In the genomic region with DNA sequence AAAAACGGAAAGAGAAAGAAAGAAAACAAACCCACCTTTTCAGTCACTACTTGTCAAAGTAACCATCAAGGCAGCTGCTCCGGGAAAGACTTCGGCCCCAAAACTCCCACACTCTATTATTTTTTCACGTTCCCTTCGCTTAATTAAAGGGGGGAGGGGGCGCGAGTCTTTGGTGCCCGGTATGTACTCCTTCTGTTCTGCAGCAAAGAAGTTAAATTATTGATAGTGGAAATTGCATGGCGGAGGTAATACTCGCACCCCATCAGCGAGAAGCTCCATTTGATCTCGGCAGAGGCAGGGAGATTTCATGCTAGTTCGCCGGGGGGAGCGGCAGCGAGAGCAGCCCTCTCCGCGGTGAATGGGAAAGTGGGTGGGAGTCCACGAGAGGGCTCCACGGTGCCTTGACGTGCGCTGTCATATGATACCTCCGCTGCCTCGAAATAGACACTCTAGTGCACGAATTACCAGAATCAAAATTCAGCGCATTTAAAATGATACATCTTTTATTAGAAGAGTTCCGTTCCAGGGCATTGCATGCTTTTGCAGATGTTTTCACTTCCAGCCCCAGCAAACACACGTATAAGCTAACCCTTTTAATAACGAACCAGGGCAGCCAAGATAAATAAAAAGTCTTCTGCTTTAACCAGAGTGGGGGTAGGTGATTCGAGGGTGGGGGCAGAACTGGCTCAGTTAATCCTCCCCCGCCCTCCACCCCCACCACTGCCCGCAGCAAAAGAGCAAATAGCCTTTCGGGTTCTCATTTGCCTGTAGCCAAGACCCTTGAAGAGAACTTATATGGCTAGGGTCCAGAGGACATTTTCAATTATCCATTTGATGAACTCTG, we compare ENCODE assay signal across 1 cellular context.
A peak's percentile ranks its signal among the peaks of the same experiment; 100 is the strongest.
TF ChIP-seq lines count a peak whose summit lies in the region.

No MANE protein-coding gene starts in this region.

TF ChIP-seq in SK-N-SH, 30 proteins besides CTCF, POLR2A, EP300 and RAD21 (continued from another document):
- TF ChIP-seq GATA2 (CRISPR knock-in tag; IDR thresholded peaks at IDR 0.05): no peak
- TF ChIP-seq ZBTB33 (IDR thresholded peaks at IDR 0.05; ENCODE audit: borderline replicate concordance, low read depth): no peak
- no peak for TF ChIP-seq NRF1 (IDR thresholded peaks at IDR 0.05; ENCODE audit: low read depth, low read length)
- TF ChIP-seq FOXM1 (IDR thresholded peaks at IDR 0.05; ENCODE audit: low read depth): no peak
- TF ChIP-seq TCF12 (IDR thresholded peaks at IDR 0.05): peak; percentile 6; the same call in 1 of the 2 replicates
- TF ChIP-seq, protein P1, sequence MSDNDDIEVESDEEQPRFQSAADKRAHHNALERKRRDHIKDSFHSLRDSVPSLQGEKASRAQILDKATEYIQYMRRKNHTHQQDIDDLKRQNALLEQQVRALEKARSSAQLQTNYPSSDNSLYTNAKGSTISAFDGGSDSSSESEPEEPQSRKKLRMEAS (IDR thresholded peaks at IDR 0.05; ENCODE audit: low read depth): peak; percentile 34; the same call in 1 of the 2 replicates
- no peak for TF ChIP-seq MEF2A (IDR thresholded peaks at IDR 0.05; ENCODE audit: borderline replicate concordance, low read depth)
- TF ChIP-seq ELF1 (IDR thresholded peaks at IDR 0.05): no peak
- TF ChIP-seq, protein P2, sequence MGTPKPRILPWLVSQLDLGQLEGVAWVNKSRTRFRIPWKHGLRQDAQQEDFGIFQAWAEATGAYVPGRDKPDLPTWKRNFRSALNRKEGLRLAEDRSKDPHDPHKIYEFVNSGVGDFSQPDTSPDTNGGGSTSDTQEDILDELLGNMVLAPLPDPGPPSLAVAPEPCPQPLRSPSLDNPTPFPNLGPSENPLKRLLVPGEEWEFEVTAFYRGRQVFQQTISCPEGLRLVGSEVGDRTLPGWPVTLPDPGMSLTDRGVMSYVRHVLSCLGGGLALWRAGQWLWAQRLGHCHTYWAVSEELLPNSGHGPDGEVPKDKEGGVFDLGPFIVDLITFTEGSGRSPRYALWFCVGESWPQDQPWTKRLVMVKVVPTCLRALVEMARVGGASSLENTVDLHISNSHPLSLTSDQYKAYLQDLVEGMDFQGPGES (IDR thresholded peaks at IDR 0.05; ENCODE audit: low read depth, low read length): no peak
- TF ChIP-seq GABPA (IDR thresholded peaks at IDR 0.05; ENCODE audit: low read depth): no peak
- TF ChIP-seq YY1 (IDR thresholded peaks at IDR 0.05; ENCODE audit: low read depth): no peak
- no peak for TF ChIP-seq REST (IDR thresholded peaks at IDR 0.05; ENCODE audit: low read depth, low read length)
- no peak for TF ChIP-seq TAF1 (IDR thresholded peaks at IDR 0.05; ENCODE audit: borderline replicate concordance, low read depth, low read length)
- TF ChIP-seq RXRA (IDR thresholded peaks at IDR 0.05; ENCODE audit: borderline replicate concordance, low read depth): no peak
- TF ChIP-seq, protein P3, sequence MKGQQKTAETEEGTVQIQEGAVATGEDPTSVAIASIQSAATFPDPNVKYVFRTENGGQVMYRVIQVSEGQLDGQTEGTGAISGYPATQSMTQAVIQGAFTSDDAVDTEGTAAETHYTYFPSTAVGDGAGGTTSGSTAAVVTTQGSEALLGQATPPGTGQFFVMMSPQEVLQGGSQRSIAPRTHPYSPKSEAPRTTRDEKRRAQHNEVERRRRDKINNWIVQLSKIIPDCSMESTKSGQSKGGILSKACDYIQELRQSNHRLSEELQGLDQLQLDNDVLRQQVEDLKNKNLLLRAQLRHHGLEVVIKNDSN (IDR thresholded peaks at IDR 0.05; ENCODE audit: borderline replicate concordance, low read depth): no peak
- TF ChIP-seq CHD2 (IDR thresholded peaks at IDR 0.05; ENCODE audit: low read length, partially characterized antibody): peak; percentile 49
- TF ChIP-seq PBX3 (IDR thresholded peaks at IDR 0.05): 0 out of 2 replicates have a peak, but pooled peaks have one; percentile 10
- 0 out of 2 replicates have a peak, but pooled peaks have one; percentile 6 for TF ChIP-seq MXI1 (IDR thresholded peaks at IDR 0.05; ENCODE audit: low read depth, low read length)
- TF ChIP-seq FOXJ3 (CRISPR knock-in tag; IDR thresholded peaks at IDR 0.05): no peak
